ENCODE assay signal across 8 cellular contexts in the genomic region with DNA sequence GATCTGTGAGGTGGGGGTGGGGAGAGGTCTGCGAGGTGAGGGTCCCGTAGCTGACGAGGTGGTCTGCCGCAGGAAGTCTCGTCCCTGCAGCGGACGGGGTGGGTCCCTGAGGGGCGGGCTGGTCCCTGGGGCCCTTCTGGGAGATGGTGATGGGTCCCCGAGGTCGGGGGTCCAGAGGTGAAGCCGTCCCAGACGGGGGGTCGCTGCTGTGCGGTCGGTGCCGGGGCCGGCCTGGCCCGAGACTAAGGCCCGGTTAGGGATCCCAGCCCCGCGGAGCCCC. TPM values are rescaled to one million over a fixed set of nuclear protein-coding genes. Genes with fewer than 3 reads are reported as not detected.
DNase-seq lines count a peak whose midpoint lies in the region; ATAC-seq, FAIRE-seq and TF ChIP-seq lines count a peak whose summit lies in the region.

No MANE protein-coding gene starts in this region.

- H3K9me3 ChIP-seq in T-helper 17 cell (ENCODE audit: control insufficient read depth, low read length, poor library complexity, severe bottlenecking) (no peaks in the 10 kb centered on the region), right atrium auricular region (no peaks in the 10 kb centered on the region)

- ATAC-seq in T-helper 17 cell: no peak
- ATAC-seq in stimulated activated effector memory CD8-positive, alpha-beta T cell treated with anti-CD3 and anti-CD28 coated beads, Interleukin-12 subunit alpha, Interleukin-12 subunit beta, amount 100 ng/mL, for 72 hours: no peak
- ATAC-seq in left lobe of liver: no peak

- no peak for FAIRE-seq in RCC 7860 (lab: Jason Lieb, UNC)

- H3K4me1 Mint-ChIP-seq in T-helper 1 cell treated with Interleukin-12 subunit alpha and Interleukin-12 subunit beta and Interleukin-4 antibody, amounts not matched to agents 30 μg/mL and 1 μg/mL, for 36 hours (ENCODE audit: low read depth): peaks cover 42% of the 10 kb centered on the region
- peaks cover 33% of the 10 kb centered on the region for H3K4me1 Mint-ChIP-seq in T-helper 17 cell
- peaks cover 53% of the 10 kb centered on the region for H3K4me1 Mint-ChIP-seq in stimulated activated effector memory CD8-positive, alpha-beta T cell treated with anti-CD3 and anti-CD28 coated beads, Interleukin-12 subunit alpha, Interleukin-12 subunit beta, amount 100 ng/mL, for 72 hours

- peaks cover 0 to 53% of the 10 kb centered on the region in 2 donors for H3K4me1 ChIP-seq in right atrium auricular region

- H3K36me3 Mint-ChIP-seq in T-helper 1 cell treated with Interleukin-12 subunit alpha and Interleukin-12 subunit beta and Interleukin-4 antibody, amounts not matched to agents 30 μg/mL and 1 μg/mL, for 36 hours (ENCODE audit: low read depth): peaks cover 33% of the 10 kb centered on the region
- H3K36me3 Mint-ChIP-seq in T-helper 17 cell (ENCODE audit: low read depth): peaks cover 8% of the 10 kb centered on the region
- H3K36me3 Mint-ChIP-seq in stimulated activated effector memory CD8-positive, alpha-beta T cell treated with anti-CD3 and anti-CD28 coated beads, Interleukin-12 subunit alpha, Interleukin-12 subunit beta, amount 100 ng/mL, for 72 hours: no peaks in the 10 kb centered on the region

- H3K27ac Mint-ChIP-seq in T-helper 1 cell treated with Interleukin-12 subunit alpha and Interleukin-12 subunit beta and Interleukin-4 antibody, amounts not matched to agents 30 μg/mL and 1 μg/mL, for 36 hours: peak overlapping the region; percentile 82
- H3K27ac Mint-ChIP-seq in T-helper 17 cell: peak overlapping the region; percentile 98
- peak overlapping the region; percentile 96 for H3K27ac Mint-ChIP-seq in stimulated activated effector memory CD8-positive, alpha-beta T cell treated with anti-CD3 and anti-CD28 coated beads, Interleukin-12 subunit alpha, Interleukin-12 subunit beta, amount 100 ng/mL, for 72 hours

- DNase-seq in T-helper 1 cell: no peak
- peak in 1 of 3 donors; percentile 16 for DNase-seq in T-helper 17 cell
- no peak for DNase-seq in right atrium auricular region (ENCODE audit: low spot score)
- no peak for DNase-seq in stimulated activated effector memory CD8-positive, alpha-beta T cell treated with anti-CD3 and anti-CD28 coated beads, Interleukin-12 subunit alpha, Interleukin-12 subunit beta, amount 100 ng/mL, for 72 hours (ENCODE audit: low spot score in 2 of 2)
- no peak for DNase-seq in left lobe of liver (ENCODE audit: low spot score)
- DNase-seq in cerebellar nuclear complex (lab: John Stamatoyannopoulos, UW): no peak
- no peak for DNase-seq in RCC 7860 (ENCODE audit: low spot score)

- no peaks in the 10 kb centered on the region for H3K9me3 Mint-ChIP-seq in T-helper 1 cell treated with Interleukin-12 subunit alpha and Interleukin-12 subunit beta and Interleukin-4 antibody, amounts not matched to agents 30 μg/mL and 1 μg/mL, for 36 hours
- H3K9me3 Mint-ChIP-seq in stimulated activated effector memory CD8-positive, alpha-beta T cell treated with anti-CD3 and anti-CD28 coated beads, Interleukin-12 subunit alpha, Interleukin-12 subunit beta, amount 100 ng/mL, for 72 hours: no peaks in the 10 kb centered on the region

- no peaks in the 10 kb centered on the region for H3K36me3 ChIP-seq in right atrium auricular region

- H3K27ac ChIP-seq in right atrium auricular region: peak overlapping the region; percentile 92 to 96

- no peaks in the 10 kb centered on the region for H3K27me3 ChIP-seq in right atrium auricular region

- peak overlapping the region; percentile 98 for H3K4me3 Mint-ChIP-seq in T-helper 1 cell treated with Interleukin-12 subunit alpha and Interleukin-12 subunit beta and Interleukin-4 antibody, amounts not matched to agents 30 μg/mL and 1 μg/mL, for 36 hours
- H3K4me3 Mint-ChIP-seq in T-helper 17 cell: peak overlapping the region; percentile 99
- peak overlapping the region; percentile 94 for H3K4me3 Mint-ChIP-seq in stimulated activated effector memory CD8-positive, alpha-beta T cell treated with anti-CD3 and anti-CD28 coated beads, Interleukin-12 subunit alpha, Interleukin-12 subunit beta, amount 100 ng/mL, for 72 hours

- TF ChIP-seq CTCF in right atrium auricular region (IDR thresholded peaks at IDR 0.05): no peak

- no peaks in the 10 kb centered on the region for H3K27me3 Mint-ChIP-seq in T-helper 1 cell treated with Interleukin-12 subunit alpha and Interleukin-12 subunit beta and Interleukin-4 antibody, amounts not matched to agents 30 μg/mL and 1 μg/mL, for 36 hours (ENCODE audit: low read depth)
- no peaks in the 10 kb centered on the region for H3K27me3 Mint-ChIP-seq in T-helper 17 cell

- peak overlapping the region; percentile 89 to 100 for H3K4me3 ChIP-seq in right atrium auricular region

RNA-seq across cellular contexts. Expression of gene PXN, which starts 0.4 kb away (rescaled TPM):
- total RNA-seq in T-helper 17 cell (100 to 1,000 TPM; 155 to 190 TPM), right atrium auricular region (10 to 100 TPM; 34.7 to 76.7 TPM), left lobe of liver (24.0 TPM)

RNA-seq across cellular contexts. Expression of gene RNU4-2, which starts 26.6 kb away (rescaled TPM):
- over 10,000 TPM; 12,026 to 15,039 TPM for total RNA-seq in T-helper 17 cell
- total RNA-seq in right atrium auricular region: not detected
- total RNA-seq in left lobe of liver: 3,631 TPM

RNA-seq across cellular contexts. Expression of gene RNU4-1, which starts 27.9 kb away (rescaled TPM):
- total RNA-seq in T-helper 17 cell (1,000 to 10,000 TPM; 2,168 to 2,286 TPM), right atrium auricular region (not detected), left lobe of liver (1,949 TPM)

RNA-seq across cellular contexts. Expression of gene SIRT4, which starts 37.0 kb away (rescaled TPM):
- total RNA-seq in T-helper 17 cell (1 to 10 TPM in 1 of 2 donors, under 1 TPM in 1; 0.45 to 1.4 TPM), right atrium auricular region (1 to 10 TPM; 3.1 to 5.6 TPM), left lobe of liver (3.4 TPM)

Comparison
In these comparisons a context has a peak if more than half of its experiments do, and no peak if none do; other contexts are left out.
1. RNA of gene RNU4-2, which starts 26.6 kb away (total RNA-seq): 12,026 to 15,039 TPM in T-helper 17 cell and 3,631 TPM in left lobe of liver (single experiment); not detected in right atrium auricular region; every median in the first group is over 1,000 times any median in the second.
2. RNA of gene RNU4-1, which starts 27.9 kb away (total RNA-seq): 2,168 to 2,286 TPM in T-helper 17 cell and 1,949 TPM in left lobe of liver (single experiment); not detected in right atrium auricular region; every median in the first group is over 1,000 times any median in the second.
3. Peak in every context shown above with its lines, with median percentiles within 50 percentile points of each other: H3K27ac Mint-ChIP-seq and H3K4me3 Mint-ChIP-seq.